Comparison of ENCODE assay signal across 23 cellular contexts in genomic region chr2:26852405-26853348, GRCh38. TPM values are rescaled to one million over a fixed set of nuclear protein-coding genes. Genes with fewer than 3 reads are reported as not detected.
DNase-seq lines count a peak whose midpoint lies in the region; ATAC-seq and TF ChIP-seq lines count a peak whose summit lies in the region.
"Had no signal": no experiment of that assay in that cellular context is flagged by ENCODE, and none has a peak within 500 bp of the region (broad histone marks: within the 10 kb centered on the region; RNA-seq: fewer than 3 reads in every experiment).

No MANE protein-coding gene starts in this region.

- TF ChIP-seq CTCF in neural cell (IDR thresholded peaks at IDR 0.05; ENCODE audit: poor library complexity, severe bottlenecking), result no peak
- no peak for TF ChIP-seq CTCF in H9 (conservative IDR thresholded peaks at IDR 0.05)

- H3K36me3 Mint-ChIP-seq in H9 (ENCODE audit: insufficient read depth in 1 of 3, low read depth in 3 of 3), result no peaks in the 10 kb centered on the region
- H3K36me3 Mint-ChIP-seq: activated naive CD8-positive, alpha-beta T cell had no signal

- H3K4me1 Mint-ChIP-seq in H9, result peaks cover 2 to 15% of the 10 kb centered on the region in 2 experiments; a peak in 3 of 4 replicates

- POLR2A ChIA-PET in HEK293T (lab: Yijun Ruan, JAX), result no interaction called here

- no peak overlapping the region for H3K4me3 ChIP-seq in SJCRH30
- H3K4me3 ChIP-seq in neural cell (ENCODE audit: low read length), result peak overlapping the region; percentile 43
- H3K4me3 ChIP-seq: esophagus squamous epithelium, mucosa of descending colon, pancreas, smooth muscle cell had no signal

- H3K14ac ChIP-seq in H9 (ENCODE audit: insufficient read depth, low read length), result no peak overlapping the region

- H3K9ac ChIP-seq in neural cell (ENCODE audit: low read length), result no peak overlapping the region
- H3K9ac ChIP-seq in H9 (ENCODE audit: extremely low read depth, insufficient read length, low read length), result no peak overlapping the region

- no peaks in the 10 kb centered on the region for H3K79me1 ChIP-seq in H9 (ENCODE audit: insufficient read depth, low read depth, low read length, poor library complexity, severe bottlenecking)

- no peak overlapping the region for H2BK15ac ChIP-seq in H9 (ENCODE audit: low read depth, low read length)

- no peak overlapping the region for H2BK5ac ChIP-seq in H9 (ENCODE audit: insufficient read length, low read length)

- peak overlapping the region; percentile 36 for H3K4me2 ChIP-seq in neural cell (ENCODE audit: low read length)
- H3K4me2 ChIP-seq in H9 (ENCODE audit: insufficient read depth, insufficient read length, low read length), result no peak overlapping the region
- H3K4me2 ChIP-seq: smooth muscle cell had no signal

- no peaks in the 10 kb centered on the region for H3F3A ChIP-seq in neural cell (ENCODE audit: insufficient read depth, low read length, poor library complexity, severe bottlenecking)

- no peak overlapping the region for H3T11ph ChIP-seq in H9 (ENCODE audit: low read length)

- no peak overlapping the region for H2BK20ac ChIP-seq in H9 (ENCODE audit: low read depth, low read length, poor library complexity, severe bottlenecking)

- H4K8ac ChIP-seq in H9 (replicated peaks; ENCODE audit: insufficient read length, low read depth, low read length), result no peak overlapping the region

- no peak overlapping the region for H2BK12ac ChIP-seq in H9 (ENCODE audit: insufficient read length, low read depth, low read length)

- no peak overlapping the region for H3K27ac ChIP-seq in SJCRH30
- no peak overlapping the region for H3K27ac ChIP-seq in neural cell (ENCODE audit: low read length)
- H3K27ac ChIP-seq in H9 (ENCODE audit: insufficient read length, low read depth, low read length), result no peak overlapping the region
- H3K27ac ChIP-seq: esophagus squamous epithelium, pancreas, WERI-Rb-1 had no signal

- no peak overlapping the region; a peak in 1 of 5 replicates for H3K4me3 Mint-ChIP-seq in H9
- H3K4me3 Mint-ChIP-seq: activated CD4-positive, alpha-beta memory T cell treated with anti-CD3 and anti-CD28 coated beads, Interleukin-2, amount 10 ng/mL, durations not matched to agents 7 days and 5 days; activated naive CD8-positive, alpha-beta T cell; IgD-negative memory B cell had no signal

- TF ChIP-seq RAD21 in neural cell (conservative IDR thresholded peaks at IDR 0.05), result no peak

- DNase-seq in HEK293T (ENCODE audit: extremely low spot score) (no peak), SJCRH30 (peak; percentile 62 to 68), fibroblast of peridontal ligament (ENCODE audit: extremely low read depth) (peak; percentile 9), DMS79 treated with DMSO at 0.1 percent for 48 hours (lab: John Stamatoyannopoulos, UW) (no peak), H9 (no peak)
- DNase-seq in activated CD4-positive, alpha-beta T cell treated with anti-CD3 and anti-CD28 coated beads, Interleukin-2, amount 50 U/mL, for 48 hours, result no peak
- DNase-seq: activated CD4-positive, alpha-beta memory T cell treated with anti-CD3 and anti-CD28 coated beads, Interleukin-2, amount 10 ng/mL, durations not matched to agents 7 days and 5 days; activated T-cell treated with anti-CD3 and anti-CD28 coated beads, Interleukin-2, amount 50 U/mL, for 48 hours; AML-193; dermis blood vessel endothelial cell; esophagus squamous epithelium; mucosa of descending colon; NCI-H2029 treated with DMSO at 0.1 percent for 48 hours; NK-92 treated with Interleukin-12 subunit alpha and Interleukin-12 subunit beta, amount 100 ng/mL, for 24 hours; pancreas; RPMI8226; WERI-Rb-1 had no signal

- no peaks in the 10 kb centered on the region for H3K9me2 ChIP-seq in neural cell (ENCODE audit: insufficient read depth, low read length)

- H4K20me1 ChIP-seq in neural cell (ENCODE audit: insufficient read depth) (peaks cover 24% of the 10 kb centered on the region), H9 (ENCODE audit: control insufficient read depth, insufficient read depth, insufficient read length) (no peaks in the 10 kb centered on the region)

- H3K79me2 ChIP-seq in neural cell (replicated peaks; ENCODE audit: insufficient read depth, low read length), result peaks cover 94% of the 10 kb centered on the region
- H3K79me2 ChIP-seq in H9 (ENCODE audit: insufficient read depth, low read length), result no peaks in the 10 kb centered on the region

- H3K9me3 Mint-ChIP-seq in H9, result no peaks in the 10 kb centered on the region
- H3K9me3 Mint-ChIP-seq: activated CD4-positive, alpha-beta memory T cell treated with anti-CD3 and anti-CD28 coated beads, Interleukin-2, amount 10 ng/mL, durations not matched to agents 7 days and 5 days; IgD-negative memory B cell had no signal

- H3K9me3 ChIP-seq in SJCRH30 (replicated peaks), result no peaks in the 10 kb centered on the region
- no peaks in the 10 kb centered on the region for H3K9me3 ChIP-seq in neural cell (ENCODE audit: low read length)
- no peaks in the 10 kb centered on the region for H3K9me3 ChIP-seq in H9 (ENCODE audit: control insufficient read depth, low read depth, low read length)
- H3K9me3 ChIP-seq: esophagus squamous epithelium, mucosa of descending colon, pancreas had no signal

- H3K23ac ChIP-seq in H9 (ENCODE audit: insufficient read length, low read depth, low read length), result no peak overlapping the region

- no peak overlapping the region for H4K91ac ChIP-seq in H9 (ENCODE audit: insufficient read length, low read depth, low read length)

- H2AFZ ChIP-seq in neural cell (ENCODE audit: low read depth, low read length) (no peak overlapping the region), H9 (ENCODE audit: low read length) (no peak overlapping the region)

- CTCF ChIA-PET in HEK293T (lab: Yijun Ruan, JAX), result interaction anchor here (0.6 to 4.0 kb wide), 3 partner anchors 63 to 163 kb away, joined by 3 to 17 read pairs (median 4); no protein-coding TSS in a partner anchor

- no peak overlapping the region for H3K18ac ChIP-seq in H9 (ENCODE audit: insufficient read length, low read depth, low read length)

- peaks cover 92% of the 10 kb centered on the region for H3K27me3 Mint-ChIP-seq in H9 (ENCODE audit: low read depth)

- no peak overlapping the region for H2AK5ac ChIP-seq in H9 (ENCODE audit: insufficient read length, low read length)

- no peaks in the 10 kb centered on the region for H3K36me3 ChIP-seq in SJCRH30
- no peaks in the 10 kb centered on the region for H3K36me3 ChIP-seq in neural cell (ENCODE audit: insufficient read depth, low read length)
- H3K36me3 ChIP-seq: esophagus squamous epithelium, pancreas had no signal

- H3K4me1 ChIP-seq in SJCRH30 (peaks cover 16% of the 10 kb centered on the region), H9 (ENCODE audit: insufficient read depth, low read length) (no peaks in the 10 kb centered on the region)

- H3K23me2 ChIP-seq in H9 (ENCODE audit: insufficient read length, low read depth, low read length, poor library complexity, severe bottlenecking), result peaks cover 18% of the 10 kb centered on the region

- no peak overlapping the region for H4K5ac ChIP-seq in H9 (ENCODE audit: insufficient read length, low read depth, low read length)

- H2BK120ac ChIP-seq in H9 (ENCODE audit: low read depth, low read length, poor library complexity, severe bottlenecking), result no peak overlapping the region

- no CpG with 5 or more reads among the region's 7 CpGs for WGBS in H9 (ENCODE audit: extremely low coverage, insufficient read length, low lambda C conversion rate)

- H3K27me3 ChIP-seq in SJCRH30 (peaks cover 6% of the 10 kb centered on the region), neural cell (ENCODE audit: insufficient read depth, low read depth, low read length) (no peaks in the 10 kb centered on the region), H9 (ENCODE audit: insufficient read depth, low read length) (peaks cover 30% of the 10 kb centered on the region)

- ATAC-seq in GM18520 (IDR thresholded peaks at IDR 0.05; ENCODE audit: unreplicated experiment), result no peak
- ATAC-seq: mucosa of descending colon, pancreas had no signal

- no peak overlapping the region for H3K4ac ChIP-seq in H9 (ENCODE audit: low read depth, low read length)

- no peak overlapping the region for H3K56ac ChIP-seq in H9 (ENCODE audit: insufficient read length, low read depth, low read length)

- no peak for TF ChIP-seq EP300 in neural cell (conservative IDR thresholded peaks at IDR 0.05; ENCODE audit: poor library complexity, severe bottlenecking)

- no peak overlapping the region for H3K27ac Mint-ChIP-seq in H9
- H3K27ac Mint-ChIP-seq: activated CD4-positive, alpha-beta memory T cell treated with anti-CD3 and anti-CD28 coated beads, Interleukin-2, amount 10 ng/mL, durations not matched to agents 7 days and 5 days; activated naive CD8-positive, alpha-beta T cell; IgD-negative memory B cell had no signal

TF ChIP-seq in HEK293T, 16 proteins besides CTCF, POLR2A, EP300 and RAD21 (continues in another document):
- TF ChIP-seq LEF1 (IDR thresholded peaks at IDR 0.05; ENCODE audit: borderline replicate concordance) (no peak), L3MBTL2 (conservative IDR thresholded peaks at IDR 0.05) (no peak), ELF4 (IDR thresholded peaks at IDR 0.05) (no peak), FOXA1 (IDR thresholded peaks at IDR 0.05) (no peak), SP1 (IDR thresholded peaks at IDR 0.05) (no peak)

TF ChIP-seq in neural cell, 6 proteins besides CTCF, POLR2A, EP300 and RAD21 (continues in another document):
- no peak for TF ChIP-seq EZH2 (IDR thresholded peaks at IDR 0.05; ENCODE audit: borderline replicate concordance, insufficient read depth, low read length, poor library complexity, severe bottlenecking)

RNA-seq across cellular contexts. Expression of gene DPYSL5, which starts 4.7 kb away (rescaled TPM):
- 1.2 TPM in 2 replicates for total RNA-seq in SJCRH30 (2014; rRNA removed; shearing (Covaris generic))
- 111 and 157 TPM in 2 replicates for polyA plus RNA-seq in neural cell
- polyA minus RNA-seq in neural cell, result 233 and 258 TPM in 2 replicates
- total RNA-seq in H9 (2021), result 6.4 and 6.9 TPM in 2 replicates
- total RNA-seq: activated CD4-positive, alpha-beta memory T cell treated with anti-CD3 and anti-CD28 coated beads, Interleukin-2, amount 10 ng/mL, durations not matched to agents 7 days and 5 days; dermis blood vessel endothelial cell; esophagus squamous epithelium had no signal
- polyA plus RNA-seq: IgD-negative memory B cell, keratinocyte, smooth muscle cell had no signal

Comparison
In these comparisons a context has a peak if more than half of its experiments do, and no peak if none do; other contexts are left out.
1. DNase-seq: peak in SJCRH30 (2 of 2) and fibroblast of peridontal ligament (single experiment); none in HEK293T (single experiment), activated CD4-positive, alpha-beta T cell treated with anti-CD3 and anti-CD28 coated beads, Interleukin-2, amount 50 U/mL, for 48 hours (0 of 2), DMS79 treated with DMSO at 0.1 percent for 48 hours (single experiment) and H9 (single experiment).